In genomic region chr2:236790991-236791390, GRCh38 we compare ENCODE assay signal across 20 cellular contexts.
DNase-seq lines count a peak whose midpoint lies in the region; TF ChIP-seq lines count a peak whose summit lies in the region.
"Had no signal": no experiment of that assay in that cellular context is flagged by ENCODE, and none has a peak within 500 bp of the region (broad histone marks: within the 10 kb centered on the region; RNA-seq: fewer than 3 reads in every experiment).

No MANE protein-coding gene starts in this region.

- H3K79me1 ChIP-seq in trophoblast cell (ENCODE audit: low read length), result peaks cover 9% of the 10 kb centered on the region

- H4K12ac ChIP-seq in trophoblast cell (ENCODE audit: low read depth, low read length), result no peak overlapping the region

- no peaks in the 10 kb centered on the region for H4K20me1 ChIP-seq in SK-N-SH (ENCODE audit: insufficient read depth)

- H3K9me3 ChIP-seq in SK-N-SH (no peaks in the 10 kb centered on the region), trophoblast cell (ENCODE audit: insufficient read depth, low read depth, low read length) (peaks cover 2% of the 10 kb centered on the region), tibial artery (no peaks in the 10 kb centered on the region)

- no peaks in the 10 kb centered on the region for H3K4me1 Mint-ChIP-seq in activated CD4-positive, alpha-beta T cell treated with anti-CD3 and anti-CD28 coated beads, Interleukin-2, amount 10 ng/mL, durations not matched to agents 24 days and 14 days
- no peaks in the 10 kb centered on the region for H3K4me1 Mint-ChIP-seq in MCF 10A (ENCODE audit: insufficient read depth, unreplicated experiment)
- H3K4me1 Mint-ChIP-seq: CD4-positive, CD25-positive, alpha-beta regulatory T cell had no signal

- POLR2A ChIA-PET in SK-N-SH (lab: Yijun Ruan, JAX) (no interaction called here), MCF 10A (lab: Yijun Ruan, JAX) (interaction anchor here (0.6 kb wide), 1 partner anchor 16 kb away, joined by 3 read pairs; no protein-coding TSS in a partner anchor)

- H3K27ac ChIP-seq in SK-N-SH (ENCODE audit: low read depth in 2 of 2, low read length in 1 of 2) (no peak overlapping the region), trophoblast cell (ENCODE audit: low read depth, low read length) (no peak overlapping the region), tibial artery (no peak overlapping the region)
- H3K27ac ChIP-seq: HL-60 had no signal

- H3K4me2 ChIP-seq in SK-N-SH, result no peak overlapping the region
- no peak overlapping the region for H3K4me2 ChIP-seq in trophoblast cell (ENCODE audit: low read length)
- H3K4me2 ChIP-seq: GM23338 had no signal

- DNase-seq in AG20443 (ENCODE audit: low spot score) (peak; percentile 42), SK-N-SH (peak; percentile 46), fibroblast of the aortic adventitia (ENCODE audit: low read depth) (peak; percentile 62), trophoblast cell (no peak), tibial artery (no peak), MCF 10A (ENCODE audit: unreplicated experiment) (no peak), retina (no peak)
- no peak for DNase-seq in activated CD4-positive, alpha-beta T cell treated with anti-CD3 and anti-CD28 coated beads, Interleukin-2, amount 10 ng/mL, durations not matched to agents 24 days and 14 days
- DNase-seq: CD4-positive, CD25-positive, alpha-beta regulatory T cell; COR-L47; GDM1; NCI-H1436; NCI-H2029; NCI-H446; NCI-H748 treated with DMSO at 0.1 percent for 48 hours; OCI-M1; SHP77 had no signal

- no peak overlapping the region for H3K23ac ChIP-seq in trophoblast cell (ENCODE audit: low read length)

- no TSS peak for BruUV-seq in MCF 10A (replicated peaks; lab: Mats Ljungman, UMichigan)

- TF ChIP-seq EP300 in SK-N-SH (IDR thresholded peaks at IDR 0.05; ENCODE audit: borderline replicate concordance in 1 of 2, low read depth in 1 of 2, low read length in 1 of 2), result no peak

- H3K27me3 Mint-ChIP-seq in activated CD4-positive, alpha-beta T cell treated with anti-CD3 and anti-CD28 coated beads, Interleukin-2, amount 10 ng/mL, durations not matched to agents 24 days and 14 days, result peaks cover 4% of the 10 kb centered on the region
- H3K27me3 Mint-ChIP-seq in MCF 10A (ENCODE audit: insufficient read depth, unreplicated experiment), result no peaks in the 10 kb centered on the region

- CTCF ChIA-PET in SK-N-SH (lab: Yijun Ruan, JAX) (no interaction called here), MCF 10A (lab: Yijun Ruan, JAX) (interaction anchor here (0.5 to 0.6 kb wide), 2 partner anchors 282 to 562 kb away, joined by 3 read pairs; no protein-coding TSS in a partner anchor)

- H3K9ac ChIP-seq in SK-N-SH (no peak overlapping the region), trophoblast cell (ENCODE audit: low read length) (no peak overlapping the region)

- no peak overlapping the region for H3K27ac Mint-ChIP-seq in activated CD4-positive, alpha-beta T cell treated with anti-CD3 and anti-CD28 coated beads, Interleukin-2, amount 10 ng/mL, durations not matched to agents 24 days and 14 days
- no peak overlapping the region for H3K27ac Mint-ChIP-seq in MCF 10A (ENCODE audit: low read depth, unreplicated experiment)
- H3K27ac Mint-ChIP-seq: B cell; CD4-positive, CD25-positive, alpha-beta regulatory T cell; GM23338 had no signal

- H3K36me3 ChIP-seq in SK-N-SH (replicated peaks in 1 of 2; ENCODE audit: control insufficient read depth in 1 of 2, insufficient read depth in 2 of 2, low read length in 1 of 2), result no peaks in the 10 kb centered on the region
- peaks cover 0 to 2% of the 10 kb centered on the region in 2 experiments for H3K36me3 ChIP-seq in trophoblast cell (ENCODE audit: control insufficient read depth in 1 of 2, insufficient read depth in 2 of 2, low read length in 2 of 2)
- H3K36me3 ChIP-seq in tibial artery, result no peaks in the 10 kb centered on the region

- H4K91ac ChIP-seq in trophoblast cell (ENCODE audit: low read depth, low read length), result peak overlapping the region; percentile 17

- 10% methylated on average over 6 of the region's 6 CpGs for WGBS in SK-N-SH (ENCODE audit: low lambda C conversion rate)
- WGBS in trophoblast cell (ENCODE audit: extremely low coverage, insufficient coverage, insufficient read length), result no CpG with 5 or more reads among the region's 6 CpGs

- H3K4ac ChIP-seq in trophoblast cell (ENCODE audit: low read depth, low read length), result no peak overlapping the region

- H2BK12ac ChIP-seq in trophoblast cell (ENCODE audit: low read length), result no peak overlapping the region

- H2BK5ac ChIP-seq in trophoblast cell (ENCODE audit: low read depth, low read length, poor library complexity), result no peak overlapping the region

- intact Hi-C loops in tibial artery (cut with DNase I; ENCODE audit: low total_unique reads), result no loop called here
- intact Hi-C loops in activated CD4-positive, alpha-beta T cell treated with anti-CD3 and anti-CD28 coated beads, Interleukin-2, amount 10 ng/mL, durations not matched to agents 24 days and 14 days (cut with micrococcal nuclease), result no loop called here
- intact Hi-C loops in MCF 10A (cut with micrococcal nuclease), result no loop called here

- H3K4me3 ChIP-seq in SK-N-SH (ENCODE audit: low read depth in 2 of 2, low read length in 1 of 2), result no peak overlapping the region
- no peak overlapping the region for H3K4me3 ChIP-seq in fibroblast of the aortic adventitia (ENCODE audit: low read depth, low read length)
- no peak overlapping the region for H3K4me3 ChIP-seq in trophoblast cell (ENCODE audit: low read depth, low read length)
- no peak overlapping the region for H3K4me3 ChIP-seq in tibial artery
- H3K4me3 ChIP-seq: GM23338 had no signal

- H3F3A ChIP-seq in SK-N-SH (replicated peaks; ENCODE audit: insufficient read depth), result no peaks in the 10 kb centered on the region

- no peak overlapping the region for H2AFZ ChIP-seq in SK-N-SH (ENCODE audit: low read depth)
- H2AFZ ChIP-seq in trophoblast cell (ENCODE audit: insufficient read depth, low read length, poor library complexity), result no peak overlapping the region
- H2AFZ ChIP-seq: GM23338 had no signal

- no peak overlapping the region for H3K4me3 Mint-ChIP-seq in activated CD4-positive, alpha-beta T cell treated with anti-CD3 and anti-CD28 coated beads, Interleukin-2, amount 10 ng/mL, durations not matched to agents 24 days and 14 days
- H3K4me3 Mint-ChIP-seq in MCF 10A (ENCODE audit: unreplicated experiment), result no peak overlapping the region
- H3K4me3 Mint-ChIP-seq: B cell; CD4-positive, CD25-positive, alpha-beta regulatory T cell; GM23338 had no signal

- H3K79me2 ChIP-seq in SK-N-SH (ENCODE audit: insufficient read depth), result no peaks in the 10 kb centered on the region
- no peaks in the 10 kb centered on the region for H3K79me2 ChIP-seq in trophoblast cell (ENCODE audit: control insufficient read depth, insufficient read depth, low read length, poor library complexity)

- no peaks in the 10 kb centered on the region for H3K9me3 Mint-ChIP-seq in activated CD4-positive, alpha-beta T cell treated with anti-CD3 and anti-CD28 coated beads, Interleukin-2, amount 10 ng/mL, durations not matched to agents 24 days and 14 days
- no peaks in the 10 kb centered on the region for H3K9me3 Mint-ChIP-seq in MCF 10A (ENCODE audit: unreplicated experiment)
- H3K9me3 Mint-ChIP-seq: CD4-positive, CD25-positive, alpha-beta regulatory T cell had no signal

- no peaks in the 10 kb centered on the region for H3K9me2 ChIP-seq in SK-N-SH

- H2BK120ac ChIP-seq in trophoblast cell (ENCODE audit: insufficient read depth, low read length, poor library complexity), result no peak overlapping the region

- TF ChIP-seq CTCF in SK-N-SH (IDR thresholded peaks at IDR 0.05) (no peak), fibroblast of the aortic adventitia (IDR thresholded peaks at IDR 0.05; ENCODE audit: insufficient read depth, low read length) (no peak), tibial artery (IDR thresholded peaks at IDR 0.05) (no peak), MCF 10A (IDR thresholded peaks at IDR 0.05; ENCODE audit: unreplicated experiment) (no peak)

- no peak overlapping the region for H4K8ac ChIP-seq in trophoblast cell (ENCODE audit: low read depth, low read length)

- no peak for TF ChIP-seq RAD21 in SK-N-SH (IDR thresholded peaks at IDR 0.05; ENCODE audit: low read length)

- H2AK5ac ChIP-seq in trophoblast cell (ENCODE audit: low read length), result no peak overlapping the region

- H3K4me1 ChIP-seq in SK-N-SH (ENCODE audit: control insufficient read depth in 1 of 2, insufficient read depth in 2 of 2, low read depth in 1 of 2, low read length in 1 of 2), result no peaks in the 10 kb centered on the region
- peaks cover 3 to 4% of the 10 kb centered on the region in 2 experiments for H3K4me1 ChIP-seq in trophoblast cell (ENCODE audit: control insufficient read depth in 1 of 2, insufficient read depth in 2 of 2, low read length in 2 of 2)
- peaks cover 0 to 15% (median 1%) of the 10 kb centered on the region in 4 donors for H3K4me1 ChIP-seq in tibial artery

- no peak overlapping the region for H3K14ac ChIP-seq in trophoblast cell (ENCODE audit: low read length)

- H3K27me3 ChIP-seq in SK-N-SH (ENCODE audit: insufficient read depth) (peaks cover 19% of the 10 kb centered on the region; the same call in 1 of the 2 replicates), trophoblast cell (ENCODE audit: insufficient read depth, low read length) (no peaks in the 10 kb centered on the region), tibial artery (no peaks in the 10 kb centered on the region)

- H3K18ac ChIP-seq in trophoblast cell (ENCODE audit: low read length), result no peak overlapping the region

- H3K36me3 Mint-ChIP-seq in activated CD4-positive, alpha-beta T cell treated with anti-CD3 and anti-CD28 coated beads, Interleukin-2, amount 10 ng/mL, durations not matched to agents 24 days and 14 days (ENCODE audit: low read depth), result no peaks in the 10 kb centered on the region
- no peaks in the 10 kb centered on the region for H3K36me3 Mint-ChIP-seq in MCF 10A (ENCODE audit: insufficient read depth, unreplicated experiment)
- H3K36me3 Mint-ChIP-seq: CD4-positive, CD25-positive, alpha-beta regulatory T cell had no signal

TF ChIP-seq in SK-N-SH, 30 proteins besides CTCF, POLR2A, EP300 and RAD21:
- TF ChIP-seq GATA2 (CRISPR knock-in tag; IDR thresholded peaks at IDR 0.05), result 0 out of 2 replicates have a peak, but pooled peaks have one; percentile 28
- no peak for TF ChIP-seq YY1 (IDR thresholded peaks at IDR 0.05; ENCODE audit: low read depth)

Comparison
In these comparisons a context has a peak if more than half of its experiments do, and no peak if none do; other contexts are left out.
1. DNase-seq: peak in AG20443 (single experiment), SK-N-SH (single experiment) and fibroblast of the aortic adventitia (single experiment); none in trophoblast cell (0 of 2), tibial artery (0 of 2), activated CD4-positive, alpha-beta T cell treated with anti-CD3 and anti-CD28 coated beads, Interleukin-2, amount 10 ng/mL, durations not matched to agents 24 days and 14 days (single experiment), MCF 10A (single experiment) and retina (single experiment).